Comparison of ENCODE assay signal across 21 cellular contexts in genomic region chr4:108378164-108378563, GRCh38.
DNase-seq lines count a peak whose midpoint lies in the region; ATAC-seq and TF ChIP-seq lines count a peak whose summit lies in the region.
"Had no signal": no experiment of that assay in that cellular context is flagged by ENCODE, and none has a peak within 500 bp of the region (broad histone marks: within the 10 kb centered on the region; RNA-seq: fewer than 3 reads in every experiment).

No MANE protein-coding gene starts in this region.

- H3K79me1 ChIP-seq in trophoblast cell (ENCODE audit: low read length) (no peaks in the 10 kb centered on the region), neuronal stem cell (ENCODE audit: low read depth, low read length) (no peaks in the 10 kb centered on the region)

- no peaks in the 10 kb centered on the region for H4K20me1 ChIP-seq in GM23338 (replicated peaks; ENCODE audit: insufficient read depth)
- H4K20me1 ChIP-seq: BLaER1 had no signal

- H2BK5ac ChIP-seq in trophoblast cell (ENCODE audit: low read depth, low read length, poor library complexity) (no peak overlapping the region), neuronal stem cell (ENCODE audit: low read length) (no peak overlapping the region)

- ATAC-seq in GM23338 (peak; percentile 51), WTC11 (peak; percentile 28; the same call in 1 of the 2 replicates)
- ATAC-seq: GM12878 had no signal

- H3K27me3 Mint-ChIP-seq in GM23338 (ENCODE audit: insufficient read depth, low read depth, poor library complexity), result no peaks in the 10 kb centered on the region
- H3K27me3 Mint-ChIP-seq in WTC11 (ENCODE audit: low read depth), result no peaks in the 10 kb centered on the region; the same call in 1 of the 2 replicates

- H3F3A ChIP-seq in GM23338 (replicated peaks; ENCODE audit: low read depth), result no peaks in the 10 kb centered on the region

- H2AK5ac ChIP-seq in trophoblast cell (ENCODE audit: low read length), result no peak overlapping the region
- H2AK5ac ChIP-seq in neuronal stem cell (ENCODE audit: low read depth, low read length), result no peak overlapping the region

- CTCF ChIA-PET in WTC11 (lab: Charles Lee), result no interaction called here

- H4K12ac ChIP-seq in trophoblast cell (ENCODE audit: low read depth, low read length), result no peak overlapping the region

- TF ChIP-seq CTCF in GM23338 (conservative IDR thresholded peaks at IDR 0.05; ENCODE audit: low read depth in 2 of 2), result no peak
- TF ChIP-seq CTCF in WTC11 (IDR thresholded peaks at IDR 0.05), result no peak
- TF ChIP-seq CTCF in WERI-Rb-1 (IDR thresholded peaks at IDR 0.05; ENCODE audit: low read depth, low read length), result no peak

- no peak overlapping the region for H2BK120ac ChIP-seq in trophoblast cell (ENCODE audit: insufficient read depth, low read length, poor library complexity)
- no peak overlapping the region for H2BK120ac ChIP-seq in neuronal stem cell (ENCODE audit: low read depth, low read length)

- no peak overlapping the region for H3K4me3 Mint-ChIP-seq in GM23338
- no peak overlapping the region for H3K4me3 Mint-ChIP-seq in WTC11
- H3K4me3 Mint-ChIP-seq: CD14-positive monocyte; CD4-positive, alpha-beta memory T cell; CD4-positive, CD25-positive, alpha-beta regulatory T cell; CD8-positive, alpha-beta memory T cell had no signal

- DNase-seq in GM23338 (ENCODE audit: low spot score) (no peak), WTC11 (ENCODE audit: low spot score) (no peak), trophoblast cell (no peak), WERI-Rb-1 (no peak), neuronal stem cell (ENCODE audit: low spot score) (no peak), DMS114 treated with DMSO at 0.1 percent for 48 hours (lab: John Stamatoyannopoulos, UW; ENCODE audit: unreplicated experiment) (no peak)
- DNase-seq: 8988T; ACHN; BE2C; C1 segment of cervical spinal cord; CD4-positive, alpha-beta memory T cell; CD4-positive, CD25-positive, alpha-beta regulatory T cell; CD8-positive, alpha-beta memory T cell; COR-L47; DMS 273 treated with DMSO at 0.1 percent for 48 hours; DMS79 treated with DMSO at 0.1 percent for 48 hours; EL; GDM1 had no signal

- H3K14ac ChIP-seq in trophoblast cell (ENCODE audit: low read length) (no peak overlapping the region), neuronal stem cell (ENCODE audit: low read length) (no peak overlapping the region)

- H3K9me2 ChIP-seq in GM23338 (ENCODE audit: insufficient read depth), result no peaks in the 10 kb centered on the region

- no peak overlapping the region for H3K4me3 ChIP-seq in GM23338
- no peak overlapping the region for H3K4me3 ChIP-seq in trophoblast cell (ENCODE audit: low read depth, low read length)
- no peak overlapping the region for H3K4me3 ChIP-seq in WERI-Rb-1 (ENCODE audit: low read depth, low read length)
- H3K4me3 ChIP-seq in neuronal stem cell (ENCODE audit: low read length in 2 of 2), result no peak overlapping the region
- H3K4me3 ChIP-seq: BLaER1, GM12878 had no signal

- H3K4me1 ChIP-seq in GM23338 (ENCODE audit: insufficient read depth) (0 out of 2 replicates have a peak, but pooled peaks cover 6% of the 10 kb centered on the region), trophoblast cell (ENCODE audit: control insufficient read depth in 1 of 2, insufficient read depth in 2 of 2, low read length in 2 of 2) (peaks cover 2 to 3% of the 10 kb centered on the region in 2 experiments), neuronal stem cell (ENCODE audit: control insufficient read depth in 2 of 2, insufficient read depth in 1 of 2, low read depth in 1 of 2, low read length in 2 of 2) (peaks cover 0 to 1% of the 10 kb centered on the region in 2 donors)

- H3K4ac ChIP-seq in trophoblast cell (ENCODE audit: low read depth, low read length), result no peak overlapping the region
- no peak overlapping the region for H3K4ac ChIP-seq in neuronal stem cell (ENCODE audit: low read length)

- no peak overlapping the region for H3K27ac Mint-ChIP-seq in GM23338
- H3K27ac Mint-ChIP-seq in WTC11, result no peak overlapping the region
- H3K27ac Mint-ChIP-seq: CD14-positive monocyte; CD4-positive, alpha-beta memory T cell; CD4-positive, CD25-positive, alpha-beta regulatory T cell; CD8-positive, alpha-beta memory T cell had no signal

- H3K9me3 Mint-ChIP-seq in GM23338, result no peaks in the 10 kb centered on the region
- H3K9me3 Mint-ChIP-seq in WTC11, result peaks cover 10% of the 10 kb centered on the region

- H3K18ac ChIP-seq in trophoblast cell (ENCODE audit: low read length) (no peak overlapping the region), neuronal stem cell (ENCODE audit: low read length) (no peak overlapping the region)

- H3K36me3 ChIP-seq in GM23338 (ENCODE audit: insufficient read depth), result no peaks in the 10 kb centered on the region
- H3K36me3 ChIP-seq in trophoblast cell (ENCODE audit: control insufficient read depth in 1 of 2, insufficient read depth in 2 of 2, low read length in 2 of 2), result no peaks in the 10 kb centered on the region
- H3K36me3 ChIP-seq in WERI-Rb-1, result no peaks in the 10 kb centered on the region
- no peaks in the 10 kb centered on the region for H3K36me3 ChIP-seq in neuronal stem cell (replicated peaks in 1 of 2; ENCODE audit: control insufficient read depth in 2 of 2, insufficient read depth in 2 of 2, low read length in 2 of 2)
- H3K36me3 ChIP-seq: BE2C, BLaER1 had no signal

- H3K4me2 ChIP-seq in GM23338, result no peak overlapping the region
- no peak overlapping the region for H3K4me2 ChIP-seq in trophoblast cell (ENCODE audit: low read length)
- no peak overlapping the region for H3K4me2 ChIP-seq in neuronal stem cell (ENCODE audit: insufficient read depth, low read length, poor library complexity, severe bottlenecking)

- H3K9ac ChIP-seq in trophoblast cell (ENCODE audit: low read length) (peak overlapping the region; percentile 44), neuronal stem cell (ENCODE audit: low read depth, low read length, poor library complexity) (no peak overlapping the region)
- H3K9ac ChIP-seq: BLaER1 had no signal

- H4K91ac ChIP-seq in trophoblast cell (ENCODE audit: low read depth, low read length) (no peak overlapping the region), neuronal stem cell (ENCODE audit: low read depth, low read length, poor library complexity) (no peak overlapping the region)

- H3K79me2 ChIP-seq in GM23338 (replicated peaks; ENCODE audit: insufficient read depth) (no peaks in the 10 kb centered on the region), trophoblast cell (ENCODE audit: control insufficient read depth, insufficient read depth, low read length, poor library complexity) (no peaks in the 10 kb centered on the region)

- H2AFZ ChIP-seq in GM23338, result 0 out of 2 replicates have a peak overlapping the region, but pooled peaks have one; percentile 38
- no peak overlapping the region for H2AFZ ChIP-seq in trophoblast cell (ENCODE audit: insufficient read depth, low read length, poor library complexity)
- H2AFZ ChIP-seq in neuronal stem cell (ENCODE audit: low read length), result no peak overlapping the region

- H3K27ac ChIP-seq in GM23338 (ENCODE audit: low read depth) (no peak overlapping the region), trophoblast cell (ENCODE audit: low read depth, low read length) (no peak overlapping the region), WERI-Rb-1 (no peak overlapping the region), neuronal stem cell (replicated peaks; ENCODE audit: low read length) (no peak overlapping the region)
- H3K27ac ChIP-seq: BLaER1 had no signal

- no peak overlapping the region for H3K23ac ChIP-seq in trophoblast cell (ENCODE audit: low read length)
- H3K23ac ChIP-seq in neuronal stem cell (ENCODE audit: low read depth, low read length, poor library complexity), result no peak overlapping the region

- H3K27me3 ChIP-seq in GM23338 (ENCODE audit: insufficient read depth) (no peaks in the 10 kb centered on the region), trophoblast cell (ENCODE audit: insufficient read depth, low read length) (no peaks in the 10 kb centered on the region), WERI-Rb-1 (ENCODE audit: insufficient read depth, low read depth, severe bottlenecking) (no peaks in the 10 kb centered on the region), neuronal stem cell (ENCODE audit: control insufficient read depth in 3 of 3, insufficient read depth in 3 of 3, low read depth in 1 of 3, low read length in 3 of 3) (peaks cover 0 to 3% (median 0%) of the 10 kb centered on the region in 3 experiments)
- H3K27me3 ChIP-seq: BE2C, BLaER1 had no signal

- POLR2A ChIA-PET in WTC11 (lab: Charles Lee), result no interaction called here

- H4K8ac ChIP-seq in trophoblast cell (ENCODE audit: low read depth, low read length) (no peak overlapping the region), neuronal stem cell (ENCODE audit: low read depth, low read length) (no peak overlapping the region)

- no peak overlapping the region for H2BK12ac ChIP-seq in trophoblast cell (ENCODE audit: low read length)
- no peak overlapping the region for H2BK12ac ChIP-seq in neuronal stem cell (ENCODE audit: low read length)

- H3K4me1 Mint-ChIP-seq in GM23338 (peaks cover 10% of the 10 kb centered on the region; the same call in 2 of the 3 replicates), WTC11 (peaks cover 4% of the 10 kb centered on the region)
- H3K4me1 Mint-ChIP-seq: CD14-positive monocyte had no signal

- no CpG with 5 or more reads among the region's 6 CpGs for WGBS in trophoblast cell (ENCODE audit: extremely low coverage, insufficient coverage, insufficient read length)
- no CpG with 5 or more reads among the region's 6 CpGs for WGBS in neuronal stem cell (ENCODE audit: extremely low coverage in 2 of 2, insufficient read length in 2 of 2, insufficient replicate concordance in 1 of 2), 2 donors

- H3K36me3 Mint-ChIP-seq in GM23338 (ENCODE audit: low read depth) (no peaks in the 10 kb centered on the region), WTC11 (no peaks in the 10 kb centered on the region)
- H3K36me3 Mint-ChIP-seq: CD14-positive monocyte; CD4-positive, alpha-beta memory T cell; CD4-positive, CD25-positive, alpha-beta regulatory T cell; CD8-positive, alpha-beta memory T cell had no signal

- H3K9me3 ChIP-seq in trophoblast cell (ENCODE audit: insufficient read depth, low read depth, low read length) (no peaks in the 10 kb centered on the region), WERI-Rb-1 (ENCODE audit: severe bottlenecking) (no peaks in the 10 kb centered on the region), neuronal stem cell (replicated peaks in 1 of 2; ENCODE audit: control insufficient read depth in 2 of 2, insufficient read depth in 1 of 2, low read depth in 1 of 2, low read length in 2 of 2) (no peaks in the 10 kb centered on the region)
- H3K9me3 ChIP-seq: BE2C, BLaER1 had no signal

- no peak overlapping the region for H2BK15ac ChIP-seq in neuronal stem cell (ENCODE audit: low read length)

TF ChIP-seq in GM23338, 12 proteins besides CTCF, POLR2A, EP300 and RAD21 (continues in another document):
- TF ChIP-seq ZNF331 (CRISPR knock-in tag; IDR thresholded peaks at IDR 0.05; ENCODE audit: low read depth) (no peak), ZNF114 (CRISPR knock-in tag; IDR thresholded peaks at IDR 0.05) (no peak), STAT1 (IDR thresholded peaks at IDR 0.05; ENCODE audit: unreplicated experiment) (no peak), EZH2 (IDR thresholded peaks at IDR 0.05; ENCODE audit: low read depth, unreplicated experiment) (no peak)
